10 cellular contexts compared by ENCODE assay signal in genomic region chr7:6395898-6396582, GRCh38. TPM values are rescaled to one million over a fixed set of nuclear protein-coding genes. Genes with fewer than 3 reads are reported as not detected.
DNase-seq lines count a peak whose midpoint lies in the region; ATAC-seq and TF ChIP-seq lines count a peak whose summit lies in the region.
"Had no signal": no experiment of that assay in that cellular context is flagged by ENCODE, and none has a peak within 500 bp of the region (broad histone marks: within the 10 kb centered on the region; RNA-seq: fewer than 3 reads in every experiment).

No MANE protein-coding gene starts in this region.

- peaks cover 36% of the 10 kb centered on the region for H3K4me1 Mint-ChIP-seq in T-helper 1 cell treated with Interleukin-12 subunit alpha and Interleukin-12 subunit beta and Interleukin-4 antibody, amounts not matched to agents 30 μg/mL and 1 μg/mL, for 36 hours (ENCODE audit: low read depth)

- H3K9me3 ChIP-seq in body of pancreas (no peaks in the 10 kb centered on the region), liver (ENCODE audit: control insufficient read depth in 4 of 4, low read length in 3 of 4) (no peaks in the 10 kb centered on the region)

- ATAC-seq in body of pancreas, result peak; percentile 7
- no peak for ATAC-seq in HG03135 (IDR thresholded peaks at IDR 0.05; ENCODE audit: unreplicated experiment)

- no peak for TF ChIP-seq POLR2A in body of pancreas (IDR thresholded peaks at IDR 0.05)

- peaks cover 23% of the 10 kb centered on the region for H3K36me3 Mint-ChIP-seq in T-helper 1 cell treated with Interleukin-12 subunit alpha and Interleukin-12 subunit beta and Interleukin-4 antibody, amounts not matched to agents 30 μg/mL and 1 μg/mL, for 36 hours (ENCODE audit: low read depth)

- no peak for DNase-seq in T-helper 1 cell
- DNase-seq in body of pancreas, result peak in 1 of 4 donors; percentile 65
- DNase-seq in ureter (ENCODE audit: low spot score), result no peak
- no peak for DNase-seq in NCI-H524 (lab: John Stamatoyannopoulos, UW)
- DNase-seq: cortex of kidney had no signal

- no peaks in the 10 kb centered on the region for H3K27me3 Mint-ChIP-seq in T-helper 1 cell treated with Interleukin-12 subunit alpha and Interleukin-12 subunit beta and Interleukin-4 antibody, amounts not matched to agents 30 μg/mL and 1 μg/mL, for 36 hours (ENCODE audit: low read depth)

- peaks cover 0 to 4% of the 10 kb centered on the region in 2 donors for H3K36me3 ChIP-seq in body of pancreas (replicated peaks in 1 of 2; ENCODE audit: insufficient read depth in 1 of 2, low read depth in 2 of 2)
- peaks cover 2 to 25% (median 7%) of the 10 kb centered on the region in 4 donors for H3K36me3 ChIP-seq in liver (ENCODE audit: control insufficient read depth in 4 of 4, insufficient read depth in 3 of 4, low read depth in 1 of 4, low read length in 3 of 4)

- H3K9ac ChIP-seq in liver (ENCODE audit: low read depth in 1 of 2, low read length in 2 of 2), result no peak overlapping the region

- 79 to 88% methylated on average over 23 of the region's 23 CpGs for WGBS in body of pancreas, 2 donors
- WGBS in liver, result 70% methylated on average over 23 of the region's 23 CpGs

- H3K27me3 ChIP-seq in body of pancreas, result no peaks in the 10 kb centered on the region
- no peaks in the 10 kb centered on the region for H3K27me3 ChIP-seq in liver (ENCODE audit: control insufficient read depth in 4 of 4, insufficient read depth in 4 of 4, low read length in 3 of 4)

- no peak overlapping the region for H3K4me3 Mint-ChIP-seq in T-helper 1 cell treated with Interleukin-12 subunit alpha and Interleukin-12 subunit beta and Interleukin-4 antibody, amounts not matched to agents 30 μg/mL and 1 μg/mL, for 36 hours

- H3K4me3 ChIP-seq in body of pancreas, result no peak overlapping the region
- no peak overlapping the region for H3K4me3 ChIP-seq in liver (ENCODE audit: low read depth in 1 of 3, low read length in 3 of 3)

- TF ChIP-seq RAD21 in liver (IDR thresholded peaks at IDR 0.05), result no peak

- peak overlapping the region in 2 of 4 donors; percentile 47 to 71 for H3K27ac ChIP-seq in body of pancreas
- peak overlapping the region in 1 of 2 donors; percentile 60 for H3K27ac ChIP-seq in liver (ENCODE audit: low read depth in 1 of 2, low read length in 2 of 2)
- H3K27ac ChIP-seq in temporal lobe (ENCODE audit: low read depth, low read length), result peak overlapping the region; percentile 72
- H3K27ac ChIP-seq: 22Rv1 had no signal

- TF ChIP-seq CTCF in body of pancreas (IDR thresholded peaks at IDR 0.05), result no peak
- no peak for TF ChIP-seq CTCF in liver (IDR thresholded peaks at IDR 0.05; ENCODE audit: low read depth, low read length, missing input control)

- H3K4me1 ChIP-seq in body of pancreas (peaks cover 48% of the 10 kb centered on the region), liver (ENCODE audit: control insufficient read depth in 4 of 4, insufficient read depth in 4 of 4, low read length in 3 of 4) (peaks cover 0 to 22% (median 3%) of the 10 kb centered on the region in 4 donors)

- H3K9me3 Mint-ChIP-seq in T-helper 1 cell treated with Interleukin-12 subunit alpha and Interleukin-12 subunit beta and Interleukin-4 antibody, amounts not matched to agents 30 μg/mL and 1 μg/mL, for 36 hours, result no peaks in the 10 kb centered on the region

- H3K27ac Mint-ChIP-seq in T-helper 1 cell treated with Interleukin-12 subunit alpha and Interleukin-12 subunit beta and Interleukin-4 antibody, amounts not matched to agents 30 μg/mL and 1 μg/mL, for 36 hours, result peak overlapping the region; percentile 55

- intact Hi-C loops in body of pancreas (cut with DNase I), result no loop called here

TF ChIP-seq in liver, 16 proteins besides CTCF, POLR2A, EP300 and RAD21:
- TF ChIP-seq RXRA (IDR thresholded peaks at IDR 0.05) (no peak), MAX (IDR thresholded peaks at IDR 0.05) (peak; percentile 33)

RNA-seq across cellular contexts. Expression of gene RAC1, which starts 21.7 kb away (rescaled TPM):
- total RNA-seq in body of pancreas, result 100 to 1,000 TPM; 103 to 106 TPM
- 10 to 100 TPM; 29.6 to 31.6 TPM for total RNA-seq in liver
- 100 to 1,000 TPM in 1 of 2 donors, 10 to 100 TPM in 1; 83.9 to 119 TPM for polyA plus RNA-seq in liver
- total RNA-seq in temporal lobe, result 52.4 TPM
- 276 TPM for total RNA-seq in ureter

RNA-seq across cellular contexts. Expression of gene FAM220A, which starts 47.3 kb away (rescaled TPM):
- total RNA-seq in body of pancreas (10 to 100 TPM; 10.6 to 14.2 TPM), liver (1 to 10 TPM; 4.4 to 5.3 TPM), temporal lobe (29.7 TPM), ureter (13.8 TPM)
- 1 to 10 TPM; 2.8 to 7.8 TPM for polyA plus RNA-seq in liver

RNA-seq across cellular contexts. Expression of gene DAGLB, which starts 51.7 kb away (rescaled TPM):
- total RNA-seq in body of pancreas (10 to 100 TPM in 1 of 2 donors, 1 to 10 TPM in 1; 7.8 to 34.6 TPM), liver (10 to 100 TPM; 10.3 to 10.7 TPM), temporal lobe (23.4 TPM), ureter (16.8 TPM)
- 1 to 10 TPM; 4.9 to 6.6 TPM for polyA plus RNA-seq in liver
